1 cellular context compared by ENCODE assay signal in the genomic region with DNA sequence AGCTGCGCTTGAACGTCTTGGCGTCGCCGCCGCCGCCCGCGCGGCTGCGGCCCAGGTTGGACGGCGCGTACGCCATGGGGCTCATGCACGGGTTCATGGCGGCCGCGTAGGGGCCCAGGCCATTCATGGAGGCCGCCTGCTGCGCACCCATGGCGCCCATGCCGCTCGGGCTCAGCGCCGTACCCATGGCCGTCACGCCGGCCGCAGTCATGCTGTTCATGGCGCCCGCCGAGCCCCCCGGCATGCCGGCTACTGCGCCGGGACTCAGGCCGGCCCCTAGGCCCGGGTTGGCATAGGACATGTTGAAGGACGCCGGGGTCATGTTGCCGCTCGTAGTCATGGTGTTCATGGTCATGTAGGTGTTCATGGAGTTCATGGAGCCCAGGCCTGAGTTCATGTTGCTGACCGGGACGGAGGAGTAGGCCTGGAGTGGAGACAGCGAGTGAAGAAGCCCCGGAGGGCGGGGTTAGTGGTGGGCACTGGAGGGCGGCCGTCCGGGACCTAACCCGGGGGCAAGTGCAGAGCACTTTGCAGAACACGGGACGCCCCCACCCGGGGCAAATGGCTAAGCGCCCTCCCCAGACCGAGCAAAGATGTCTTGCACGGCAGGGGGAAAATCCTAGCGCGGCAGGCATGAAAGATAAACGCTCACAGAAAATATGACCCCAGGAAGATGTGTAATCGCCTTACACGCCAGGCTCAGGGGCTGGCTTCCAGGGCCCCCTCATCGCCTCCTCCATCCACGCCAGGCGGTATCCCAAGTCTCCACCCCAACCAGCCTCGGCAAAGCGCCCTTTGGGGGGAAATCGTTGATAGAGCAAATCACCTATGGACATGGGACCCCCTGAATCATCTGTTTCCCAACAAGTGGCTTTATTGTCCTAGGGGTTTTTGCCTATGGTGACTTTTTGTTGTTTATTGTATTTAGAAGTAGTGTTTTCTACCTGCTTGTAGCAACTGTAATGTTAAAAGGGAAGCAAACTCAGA.
TF ChIP-seq lines count a peak whose summit lies in the region.

No MANE protein-coding gene starts in this region.

TF ChIP-seq in HepG2, 621 proteins besides CTCF, POLR2A, EP300 and RAD21 (continued from another document and continues in another):
- TF ChIP-seq, protein P1, sequence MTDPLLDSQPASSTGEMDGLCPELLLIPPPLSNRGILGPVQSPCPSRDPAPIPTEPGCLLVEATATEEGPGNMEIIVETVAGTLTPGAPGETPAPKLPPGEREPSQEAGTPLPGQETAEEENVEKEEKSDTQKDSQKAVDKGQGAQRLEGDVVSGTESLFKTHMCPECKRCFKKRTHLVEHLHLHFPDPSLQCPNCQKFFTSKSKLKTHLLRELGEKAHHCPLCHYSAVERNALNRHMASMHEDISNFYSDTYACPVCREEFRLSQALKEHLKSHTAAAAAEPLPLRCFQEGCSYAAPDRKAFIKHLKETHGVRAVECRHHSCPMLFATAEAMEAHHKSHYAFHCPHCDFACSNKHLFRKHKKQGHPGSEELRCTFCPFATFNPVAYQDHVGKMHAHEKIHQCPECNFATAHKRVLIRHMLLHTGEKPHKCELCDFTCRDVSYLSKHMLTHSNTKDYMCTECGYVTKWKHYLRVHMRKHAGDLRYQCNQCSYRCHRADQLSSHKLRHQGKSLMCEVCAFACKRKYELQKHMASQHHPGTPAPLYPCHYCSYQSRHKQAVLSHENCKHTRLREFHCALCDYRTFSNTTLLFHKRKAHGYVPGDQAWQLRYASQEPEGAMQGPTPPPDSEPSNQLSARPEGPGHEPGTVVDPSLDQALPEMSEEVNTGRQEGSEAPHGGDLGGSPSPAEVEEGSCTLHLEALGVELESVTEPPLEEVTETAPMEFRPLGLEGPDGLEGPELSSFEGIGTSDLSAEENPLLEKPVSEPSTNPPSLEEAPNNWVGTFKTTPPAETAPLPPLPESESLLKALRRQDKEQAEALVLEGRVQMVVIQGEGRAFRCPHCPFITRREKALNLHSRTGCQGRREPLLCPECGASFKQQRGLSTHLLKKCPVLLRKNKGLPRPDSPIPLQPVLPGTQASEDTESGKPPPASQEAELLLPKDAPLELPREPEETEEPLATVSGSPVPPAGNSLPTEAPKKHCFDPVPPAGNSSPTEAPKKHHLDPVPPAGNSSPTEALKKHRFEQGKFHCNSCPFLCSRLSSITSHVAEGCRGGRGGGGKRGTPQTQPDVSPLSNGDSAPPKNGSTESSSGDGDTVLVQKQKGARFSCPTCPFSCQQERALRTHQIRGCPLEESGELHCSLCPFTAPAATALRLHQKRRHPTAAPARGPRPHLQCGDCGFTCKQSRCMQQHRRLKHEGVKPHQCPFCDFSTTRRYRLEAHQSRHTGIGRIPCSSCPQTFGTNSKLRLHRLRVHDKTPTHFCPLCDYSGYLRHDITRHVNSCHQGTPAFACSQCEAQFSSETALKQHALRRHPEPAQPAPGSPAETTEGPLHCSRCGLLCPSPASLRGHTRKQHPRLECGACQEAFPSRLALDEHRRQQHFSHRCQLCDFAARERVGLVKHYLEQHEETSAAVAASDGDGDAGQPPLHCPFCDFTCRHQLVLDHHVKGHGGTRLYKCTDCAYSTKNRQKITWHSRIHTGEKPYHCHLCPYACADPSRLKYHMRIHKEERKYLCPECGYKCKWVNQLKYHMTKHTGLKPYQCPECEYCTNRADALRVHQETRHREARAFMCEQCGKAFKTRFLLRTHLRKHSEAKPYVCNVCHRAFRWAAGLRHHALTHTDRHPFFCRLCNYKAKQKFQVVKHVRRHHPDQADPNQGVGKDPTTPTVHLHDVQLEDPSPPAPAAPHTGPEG (CRISPR knock-in tag; IDR thresholded peaks at IDR 0.05) = no peak
- TF ChIP-seq TAF15 (IDR thresholded peaks at IDR 0.05; ENCODE audit: low read depth, low read length, poor library complexity, severe bottlenecking) (peak; percentile 52), SALL1 (CRISPR knock-in tag; IDR thresholded peaks at IDR 0.05) (peak; percentile 26; the same call in 1 of the 2 replicates), ZNF616 (CRISPR knock-in tag; IDR thresholded peaks at IDR 0.05; ENCODE audit: low read depth) (no peak), ZNF274 (CRISPR knock-in tag; IDR thresholded peaks at IDR 0.05) (peak; percentile 34; the same call in 1 of the 2 replicates), ZNF792 (CRISPR knock-in tag; IDR thresholded peaks at IDR 0.05) (no peak), RFXAP (CRISPR knock-in tag; IDR thresholded peaks at IDR 0.05; ENCODE audit: borderline replicate concordance) (0 out of 2 replicates have a peak, but pooled peaks have one; percentile 42), ZFAT (CRISPR knock-in tag; conservative IDR thresholded peaks at IDR 0.05) (0 out of 2 replicates have a peak, but pooled peaks have one; percentile 26), MEIS2 (CRISPR knock-in tag; IDR thresholded peaks at IDR 0.05) (no peak), ZNF547 (CRISPR knock-in tag; IDR thresholded peaks at IDR 0.05) (0 out of 2 replicates have a peak, but pooled peaks have one; percentile 55), RARG (CRISPR knock-in tag; IDR thresholded peaks at IDR 0.05; ENCODE audit: low read depth) (no peak), ZNF10 (CRISPR knock-in tag; IDR thresholded peaks at IDR 0.05; ENCODE audit: borderline replicate concordance, low read depth) (no peak), ZNF205 (CRISPR knock-in tag; IDR thresholded peaks at IDR 0.05) (0 out of 2 replicates have a peak, but pooled peaks have one; percentile 51), AGO2 (optimal IDR thresholded peaks at IDR 0.05; ENCODE audit: low read depth, low read length) (peak; percentile 97), ZSCAN22 (CRISPR knock-in tag; IDR thresholded peaks at IDR 0.05) (0 out of 2 replicates have a peak, but pooled peaks have one; percentile 12), TEAD2 (CRISPR knock-in tag; IDR thresholded peaks at IDR 0.05) (no peak), ZBTB38 (CRISPR knock-in tag; IDR thresholded peaks at IDR 0.05) (peak; percentile 97; the same call in 1 of the 2 replicates), KLF9 (CRISPR knock-in tag; IDR thresholded peaks at IDR 0.05; ENCODE audit: low read depth) (0 out of 2 replicates have a peak, but pooled peaks have one; percentile 32), NFATC3 (CRISPR knock-in tag; IDR thresholded peaks at IDR 0.05) (no peak)
- TF ChIP-seq, protein P2, sequence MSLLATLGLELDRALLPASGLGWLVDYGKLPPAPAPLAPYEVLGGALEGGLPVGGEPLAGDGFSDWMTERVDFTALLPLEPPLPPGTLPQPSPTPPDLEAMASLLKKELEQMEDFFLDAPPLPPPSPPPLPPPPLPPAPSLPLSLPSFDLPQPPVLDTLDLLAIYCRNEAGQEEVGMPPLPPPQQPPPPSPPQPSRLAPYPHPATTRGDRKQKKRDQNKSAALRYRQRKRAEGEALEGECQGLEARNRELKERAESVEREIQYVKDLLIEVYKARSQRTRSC (CRISPR knock-in tag; IDR thresholded peaks at IDR 0.05; ENCODE audit: low read depth) = no peak
- TF ChIP-seq, protein P3, sequence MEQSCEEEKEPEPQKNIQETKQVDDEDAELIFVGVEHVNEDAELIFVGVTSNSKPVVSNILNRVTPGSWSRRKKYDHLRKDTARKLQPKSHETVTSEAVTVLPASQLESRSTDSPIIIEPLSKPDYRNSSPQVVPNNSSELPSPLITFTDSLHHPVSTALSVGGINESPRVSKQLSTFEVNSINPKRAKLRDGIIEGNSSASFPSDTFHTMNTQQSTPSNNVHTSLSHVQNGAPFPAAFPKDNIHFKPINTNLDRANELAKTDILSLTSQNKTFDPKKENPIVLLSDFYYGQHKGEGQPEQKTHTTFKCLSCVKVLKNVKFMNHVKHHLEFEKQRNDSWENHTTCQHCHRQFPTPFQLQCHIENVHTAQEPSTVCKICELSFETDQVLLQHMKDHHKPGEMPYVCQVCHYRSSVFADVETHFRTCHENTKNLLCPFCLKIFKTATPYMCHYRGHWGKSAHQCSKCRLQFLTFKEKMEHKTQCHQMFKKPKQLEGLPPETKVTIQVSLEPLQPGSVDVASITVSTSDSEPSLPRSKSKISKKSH (CRISPR knock-in tag; IDR thresholded peaks at IDR 0.05; ENCODE audit: borderline replicate concordance) = peak; percentile 54; the same call in 1 of the 2 replicates
- TF ChIP-seq, protein P4, sequence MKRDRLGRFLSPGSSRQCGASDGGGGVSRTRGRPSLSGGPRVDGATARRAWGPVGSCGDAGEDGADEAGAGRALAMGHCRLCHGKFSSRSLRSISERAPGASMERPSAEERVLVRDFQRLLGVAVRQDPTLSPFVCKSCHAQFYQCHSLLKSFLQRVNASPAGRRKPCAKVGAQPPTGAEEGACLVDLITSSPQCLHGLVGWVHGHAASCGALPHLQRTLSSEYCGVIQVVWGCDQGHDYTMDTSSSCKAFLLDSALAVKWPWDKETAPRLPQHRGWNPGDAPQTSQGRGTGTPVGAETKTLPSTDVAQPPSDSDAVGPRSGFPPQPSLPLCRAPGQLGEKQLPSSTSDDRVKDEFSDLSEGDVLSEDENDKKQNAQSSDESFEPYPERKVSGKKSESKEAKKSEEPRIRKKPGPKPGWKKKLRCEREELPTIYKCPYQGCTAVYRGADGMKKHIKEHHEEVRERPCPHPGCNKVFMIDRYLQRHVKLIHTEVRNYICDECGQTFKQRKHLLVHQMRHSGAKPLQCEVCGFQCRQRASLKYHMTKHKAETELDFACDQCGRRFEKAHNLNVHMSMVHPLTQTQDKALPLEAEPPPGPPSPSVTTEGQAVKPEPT (CRISPR knock-in tag; IDR thresholded peaks at IDR 0.05; ENCODE audit: low read depth) = no peak
- TF ChIP-seq, protein P5, sequence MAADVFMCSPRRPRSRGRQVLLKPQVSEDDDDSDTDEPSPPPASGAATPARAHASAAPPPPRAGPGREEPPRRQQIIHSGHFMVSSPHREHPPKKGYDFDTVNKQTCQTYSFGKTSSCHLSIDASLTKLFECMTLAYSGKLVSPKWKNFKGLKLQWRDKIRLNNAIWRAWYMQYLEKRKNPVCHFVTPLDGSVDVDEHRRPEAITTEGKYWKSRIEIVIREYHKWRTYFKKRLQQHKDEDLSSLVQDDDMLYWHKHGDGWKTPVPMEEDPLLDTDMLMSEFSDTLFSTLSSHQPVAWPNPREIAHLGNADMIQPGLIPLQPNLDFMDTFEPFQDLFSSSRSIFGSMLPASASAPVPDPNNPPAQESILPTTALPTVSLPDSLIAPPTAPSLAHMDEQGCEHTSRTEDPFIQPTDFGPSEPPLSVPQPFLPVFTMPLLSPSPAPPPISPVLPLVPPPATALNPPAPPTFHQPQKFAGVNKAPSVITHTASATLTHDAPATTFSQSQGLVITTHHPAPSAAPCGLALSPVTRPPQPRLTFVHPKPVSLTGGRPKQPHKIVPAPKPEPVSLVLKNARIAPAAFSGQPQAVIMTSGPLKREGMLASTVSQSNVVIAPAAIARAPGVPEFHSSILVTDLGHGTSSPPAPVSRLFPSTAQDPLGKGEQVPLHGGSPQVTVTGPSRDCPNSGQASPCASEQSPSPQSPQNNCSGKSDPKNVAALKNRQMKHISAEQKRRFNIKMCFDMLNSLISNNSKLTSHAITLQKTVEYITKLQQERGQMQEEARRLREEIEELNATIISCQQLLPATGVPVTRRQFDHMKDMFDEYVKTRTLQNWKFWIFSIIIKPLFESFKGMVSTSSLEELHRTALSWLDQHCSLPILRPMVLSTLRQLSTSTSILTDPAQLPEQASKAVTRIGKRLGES (CRISPR knock-in tag; IDR thresholded peaks at IDR 0.05; ENCODE audit: borderline replicate concordance) = no peak
- TF ChIP-seq, protein P6, sequence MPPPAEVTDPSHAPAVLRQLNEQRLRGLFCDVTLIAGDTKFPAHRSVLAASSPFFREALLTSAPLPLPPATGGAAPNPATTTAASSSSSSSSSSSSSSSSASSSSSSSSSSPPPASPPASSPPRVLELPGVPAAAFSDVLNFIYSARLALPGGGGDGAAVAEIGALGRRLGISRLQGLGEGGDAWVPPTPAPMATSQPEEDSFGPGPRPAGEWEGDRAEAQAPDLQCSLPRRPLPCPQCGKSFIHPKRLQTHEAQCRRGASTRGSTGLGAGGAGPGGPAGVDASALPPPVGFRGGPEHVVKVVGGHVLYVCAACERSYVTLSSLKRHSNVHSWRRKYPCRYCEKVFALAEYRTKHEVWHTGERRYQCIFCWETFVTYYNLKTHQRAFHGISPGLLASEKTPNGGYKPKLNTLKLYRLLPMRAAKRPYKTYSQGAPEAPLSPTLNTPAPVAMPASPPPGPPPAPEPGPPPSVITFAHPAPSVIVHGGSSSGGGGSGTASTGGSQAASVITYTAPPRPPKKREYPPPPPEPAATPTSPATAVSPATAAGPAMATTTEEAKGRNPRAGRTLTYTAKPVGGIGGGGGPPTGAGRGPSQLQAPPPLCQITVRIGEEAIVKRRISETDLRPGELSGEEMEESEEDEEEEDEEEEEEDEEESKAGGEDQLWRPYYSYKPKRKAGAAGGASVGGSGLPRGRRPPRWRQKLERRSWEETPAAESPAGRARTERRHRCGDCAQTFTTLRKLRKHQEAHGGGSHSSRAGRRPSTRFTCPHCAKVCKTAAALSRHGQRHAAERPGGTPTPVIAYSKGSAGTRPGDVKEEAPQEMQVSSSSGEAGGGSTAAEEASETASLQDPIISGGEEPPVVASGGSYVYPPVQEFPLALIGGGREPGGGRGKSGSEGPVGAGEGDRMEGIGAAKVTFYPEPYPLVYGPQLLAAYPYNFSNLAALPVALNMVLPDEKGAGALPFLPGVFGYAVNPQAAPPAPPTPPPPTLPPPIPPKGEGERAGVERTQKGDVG (CRISPR knock-in tag; IDR thresholded peaks at IDR 0.05; ENCODE audit: borderline replicate concordance) = peak; percentile 90
- TF ChIP-seq, protein P7, sequence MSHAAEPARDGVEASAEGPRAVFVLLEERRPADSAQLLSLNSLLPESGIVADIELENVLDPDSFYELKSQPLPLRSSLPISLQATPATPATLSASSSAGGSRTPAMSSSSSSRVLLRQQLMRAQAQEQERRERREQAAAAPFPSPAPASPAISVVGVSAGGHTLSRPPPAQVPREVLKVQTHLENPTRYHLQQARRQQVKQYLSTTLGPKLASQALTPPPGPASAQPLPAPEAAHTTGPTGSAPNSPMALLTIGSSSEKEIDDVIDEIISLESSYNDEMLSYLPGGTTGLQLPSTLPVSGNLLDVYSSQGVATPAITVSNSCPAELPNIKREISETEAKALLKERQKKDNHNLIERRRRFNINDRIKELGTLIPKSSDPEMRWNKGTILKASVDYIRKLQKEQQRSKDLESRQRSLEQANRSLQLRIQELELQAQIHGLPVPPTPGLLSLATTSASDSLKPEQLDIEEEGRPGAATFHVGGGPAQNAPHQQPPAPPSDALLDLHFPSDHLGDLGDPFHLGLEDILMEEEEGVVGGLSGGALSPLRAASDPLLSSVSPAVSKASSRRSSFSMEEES (CRISPR knock-in tag; IDR thresholded peaks at IDR 0.05) = no peak
- TF ChIP-seq, protein P8, sequence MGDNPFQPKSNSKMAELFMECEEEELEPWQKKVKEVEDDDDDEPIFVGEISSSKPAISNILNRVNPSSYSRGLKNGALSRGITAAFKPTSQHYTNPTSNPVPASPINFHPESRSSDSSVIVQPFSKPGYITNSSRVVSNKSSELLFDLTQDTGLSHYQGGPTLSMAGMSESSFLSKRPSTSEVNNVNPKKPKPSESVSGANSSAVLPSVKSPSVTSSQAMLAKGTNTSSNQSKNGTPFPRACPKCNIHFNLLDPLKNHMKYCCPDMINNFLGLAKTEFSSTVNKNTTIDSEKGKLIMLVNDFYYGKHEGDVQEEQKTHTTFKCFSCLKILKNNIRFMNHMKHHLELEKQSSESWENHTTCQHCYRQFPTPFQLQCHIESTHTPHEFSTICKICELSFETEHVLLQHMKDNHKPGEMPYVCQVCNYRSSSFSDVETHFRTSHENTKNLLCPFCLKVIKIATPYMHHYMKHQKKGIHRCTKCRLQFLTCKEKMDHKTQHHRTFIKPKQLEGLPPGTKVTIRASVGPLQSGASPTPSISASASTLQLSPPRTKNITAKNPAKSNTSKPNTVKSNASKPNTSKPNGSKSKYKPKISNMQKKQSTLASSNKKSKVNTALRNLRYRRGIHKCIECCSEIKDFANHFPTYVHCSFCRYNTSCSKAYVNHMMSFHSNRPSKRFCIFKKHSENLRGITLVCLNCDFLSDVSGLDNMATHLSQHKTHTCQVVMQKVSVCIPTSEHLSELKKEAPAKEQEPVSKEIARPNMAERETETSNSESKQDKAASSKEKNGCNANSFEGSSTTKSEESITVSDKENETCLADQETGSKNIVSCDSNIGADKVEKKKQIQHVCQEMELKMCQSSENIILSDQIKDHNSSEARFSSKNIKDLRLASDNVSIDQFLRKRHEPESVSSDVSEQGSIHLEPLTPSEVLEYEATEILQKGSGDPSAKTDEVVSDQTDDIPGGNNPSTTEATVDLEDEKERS (CRISPR knock-in tag; IDR thresholded peaks at IDR 0.05) = no peak
